In genomic region chr10:70993051-70993450, GRCh38 we compare ENCODE assay signal across 1 cellular context.
TF ChIP-seq lines count a peak whose summit lies in the region.

No MANE protein-coding gene starts in this region.

TF ChIP-seq in GM23338, 12 proteins besides CTCF, POLR2A, EP300 and RAD21:
- TF ChIP-seq, protein P1, sequence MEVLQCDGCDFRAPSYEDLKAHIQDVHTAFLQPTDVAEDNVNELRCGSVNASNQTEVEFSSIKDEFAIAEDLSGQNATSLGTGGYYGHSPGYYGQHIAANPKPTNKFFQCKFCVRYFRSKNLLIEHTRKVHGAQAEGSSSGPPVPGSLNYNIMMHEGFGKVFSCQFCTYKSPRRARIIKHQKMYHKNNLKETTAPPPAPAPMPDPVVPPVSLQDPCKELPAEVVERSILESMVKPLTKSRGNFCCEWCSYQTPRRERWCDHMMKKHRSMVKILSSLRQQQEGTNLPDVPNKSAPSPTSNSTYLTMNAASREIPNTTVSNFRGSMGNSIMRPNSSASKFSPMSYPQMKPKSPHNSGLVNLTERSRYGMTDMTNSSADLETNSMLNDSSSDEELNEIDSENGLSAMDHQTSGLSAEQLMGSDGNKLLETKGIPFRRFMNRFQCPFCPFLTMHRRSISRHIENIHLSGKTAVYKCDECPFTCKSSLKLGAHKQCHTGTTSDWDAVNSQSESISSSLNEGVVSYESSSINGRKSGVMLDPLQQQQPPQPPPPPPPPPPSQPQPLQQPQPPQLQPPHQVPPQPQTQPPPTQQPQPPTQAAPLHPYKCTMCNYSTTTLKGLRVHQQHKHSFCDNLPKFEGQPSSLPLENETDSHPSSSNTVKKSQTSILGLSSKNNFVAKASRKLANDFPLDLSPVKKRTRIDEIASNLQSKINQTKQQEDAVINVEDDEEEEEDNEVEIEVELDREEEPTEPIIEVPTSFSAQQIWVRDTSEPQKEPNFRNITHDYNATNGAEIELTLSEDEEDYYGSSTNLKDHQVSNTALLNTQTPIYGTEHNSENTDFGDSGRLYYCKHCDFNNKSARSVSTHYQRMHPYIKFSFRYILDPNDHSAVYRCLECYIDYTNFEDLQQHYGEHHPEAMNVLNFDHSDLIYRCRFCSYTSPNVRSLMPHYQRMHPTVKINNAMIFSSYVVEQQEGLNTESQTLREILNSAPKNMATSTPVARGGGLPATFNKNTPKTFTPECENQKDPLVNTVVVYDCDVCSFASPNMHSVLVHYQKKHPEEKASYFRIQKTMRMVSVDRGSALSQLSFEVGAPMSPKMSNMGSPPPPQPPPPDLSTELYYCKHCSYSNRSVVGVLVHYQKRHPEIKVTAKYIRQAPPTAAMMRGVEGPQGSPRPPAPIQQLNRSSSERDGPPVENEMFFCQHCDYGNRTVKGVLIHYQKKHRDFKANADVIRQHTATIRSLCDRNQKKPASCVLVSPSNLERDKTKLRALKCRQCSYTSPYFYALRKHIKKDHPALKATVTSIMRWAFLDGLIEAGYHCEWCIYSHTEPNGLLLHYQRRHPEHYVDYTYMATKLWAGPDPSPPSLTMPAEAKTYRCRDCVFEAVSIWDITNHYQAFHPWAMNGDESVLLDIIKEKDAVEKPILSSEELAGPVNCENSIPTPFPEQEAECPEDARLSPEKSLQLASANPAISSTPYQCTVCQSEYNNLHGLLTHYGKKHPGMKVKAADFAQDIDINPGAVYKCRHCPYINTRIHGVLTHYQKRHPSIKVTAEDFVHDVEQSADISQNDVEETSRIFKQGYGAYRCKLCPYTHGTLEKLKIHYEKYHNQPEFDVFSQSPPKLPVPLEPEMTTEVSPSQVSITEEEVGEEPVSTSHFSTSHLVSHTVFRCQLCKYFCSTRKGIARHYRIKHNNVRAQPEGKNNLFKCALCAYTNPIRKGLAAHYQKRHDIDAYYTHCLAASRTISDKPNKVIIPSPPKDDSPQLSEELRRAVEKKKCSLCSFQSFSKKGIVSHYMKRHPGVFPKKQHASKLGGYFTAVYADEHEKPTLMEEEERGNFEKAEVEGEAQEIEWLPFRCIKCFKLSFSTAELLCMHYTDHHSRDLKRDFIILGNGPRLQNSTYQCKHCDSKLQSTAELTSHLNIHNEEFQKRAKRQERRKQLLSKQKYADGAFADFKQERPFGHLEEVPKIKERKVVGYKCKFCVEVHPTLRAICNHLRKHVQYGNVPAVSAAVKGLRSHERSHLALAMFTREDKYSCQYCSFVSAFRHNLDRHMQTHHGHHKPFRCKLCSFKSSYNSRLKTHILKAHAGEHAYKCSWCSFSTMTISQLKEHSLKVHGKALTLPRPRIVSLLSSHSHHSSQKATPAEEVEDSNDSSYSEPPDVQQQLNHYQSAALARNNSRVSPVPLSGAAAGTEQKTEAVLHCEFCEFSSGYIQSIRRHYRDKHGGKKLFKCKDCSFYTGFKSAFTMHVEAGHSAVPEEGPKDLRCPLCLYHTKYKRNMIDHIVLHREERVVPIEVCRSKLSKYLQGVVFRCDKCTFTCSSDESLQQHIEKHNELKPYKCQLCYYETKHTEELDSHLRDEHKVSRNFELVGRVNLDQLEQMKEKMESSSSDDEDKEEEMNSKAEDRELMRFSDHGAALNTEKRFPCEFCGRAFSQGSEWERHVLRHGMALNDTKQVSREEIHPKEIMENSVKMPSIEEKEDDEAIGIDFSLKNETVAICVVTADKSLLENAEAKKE (CRISPR knock-in tag; IDR thresholded peaks at IDR 0.05), result no peak
- TF ChIP-seq, protein P2, sequence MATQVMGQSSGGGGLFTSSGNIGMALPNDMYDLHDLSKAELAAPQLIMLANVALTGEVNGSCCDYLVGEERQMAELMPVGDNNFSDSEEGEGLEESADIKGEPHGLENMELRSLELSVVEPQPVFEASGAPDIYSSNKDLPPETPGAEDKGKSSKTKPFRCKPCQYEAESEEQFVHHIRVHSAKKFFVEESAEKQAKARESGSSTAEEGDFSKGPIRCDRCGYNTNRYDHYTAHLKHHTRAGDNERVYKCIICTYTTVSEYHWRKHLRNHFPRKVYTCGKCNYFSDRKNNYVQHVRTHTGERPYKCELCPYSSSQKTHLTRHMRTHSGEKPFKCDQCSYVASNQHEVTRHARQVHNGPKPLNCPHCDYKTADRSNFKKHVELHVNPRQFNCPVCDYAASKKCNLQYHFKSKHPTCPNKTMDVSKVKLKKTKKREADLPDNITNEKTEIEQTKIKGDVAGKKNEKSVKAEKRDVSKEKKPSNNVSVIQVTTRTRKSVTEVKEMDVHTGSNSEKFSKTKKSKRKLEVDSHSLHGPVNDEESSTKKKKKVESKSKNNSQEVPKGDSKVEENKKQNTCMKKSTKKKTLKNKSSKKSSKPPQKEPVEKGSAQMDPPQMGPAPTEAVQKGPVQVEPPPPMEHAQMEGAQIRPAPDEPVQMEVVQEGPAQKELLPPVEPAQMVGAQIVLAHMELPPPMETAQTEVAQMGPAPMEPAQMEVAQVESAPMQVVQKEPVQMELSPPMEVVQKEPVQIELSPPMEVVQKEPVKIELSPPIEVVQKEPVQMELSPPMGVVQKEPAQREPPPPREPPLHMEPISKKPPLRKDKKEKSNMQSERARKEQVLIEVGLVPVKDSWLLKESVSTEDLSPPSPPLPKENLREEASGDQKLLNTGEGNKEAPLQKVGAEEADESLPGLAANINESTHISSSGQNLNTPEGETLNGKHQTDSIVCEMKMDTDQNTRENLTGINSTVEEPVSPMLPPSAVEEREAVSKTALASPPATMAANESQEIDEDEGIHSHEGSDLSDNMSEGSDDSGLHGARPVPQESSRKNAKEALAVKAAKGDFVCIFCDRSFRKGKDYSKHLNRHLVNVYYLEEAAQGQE (IDR thresholded peaks at IDR 0.05; ENCODE audit: unreplicated experiment), result no peak
